In genomic region chr1:62237950-62238374, GRCh38 we compare ENCODE assay signal across 1 cellular context.
TF ChIP-seq lines count a peak whose summit lies in the region.

No MANE protein-coding gene starts in this region.

TF ChIP-seq in HepG2, 621 proteins besides CTCF, POLR2A, EP300 and RAD21 (continued from another document and continues in another):
- no peak for TF ChIP-seq LRRFIP1 (CRISPR knock-in tag; conservative IDR thresholded peaks at IDR 0.05)
- no peak for TF ChIP-seq ZSCAN30 (CRISPR knock-in tag; IDR thresholded peaks at IDR 0.05)
- no peak for TF ChIP-seq SRY (CRISPR knock-in tag; IDR thresholded peaks at IDR 0.05)
- TF ChIP-seq ZNF574 (CRISPR knock-in tag; IDR thresholded peaks at IDR 0.05): peak; percentile 60
- TF ChIP-seq WIZ (CRISPR knock-in tag; IDR thresholded peaks at IDR 0.05): no peak
- TF ChIP-seq SAFB2 (CRISPR knock-in tag; IDR thresholded peaks at IDR 0.05; ENCODE audit: borderline replicate concordance, low read depth): no peak
- TF ChIP-seq TCF7 (IDR thresholded peaks at IDR 0.05; ENCODE audit: low read depth): peak; percentile 85
- TF ChIP-seq YEATS4 (CRISPR knock-in tag; IDR thresholded peaks at IDR 0.05; ENCODE audit: borderline replicate concordance): peak; percentile 57; the same call in 1 of the 2 replicates
- TF ChIP-seq KDM5A (IDR thresholded peaks at IDR 0.05; ENCODE audit: borderline replicate concordance, low read length): no peak
- TF ChIP-seq SMAD1 (CRISPR knock-in tag; IDR thresholded peaks at IDR 0.05; ENCODE audit: borderline replicate concordance, low read depth): no peak
- no peak for TF ChIP-seq NAIF1 (CRISPR knock-in tag; IDR thresholded peaks at IDR 0.05; ENCODE audit: borderline replicate concordance)
- TF ChIP-seq HNF1A (IDR thresholded peaks at IDR 0.05; ENCODE audit: low read depth): peak; percentile 54; the same call in 1 of the 2 replicates
- TF ChIP-seq HNF1A (CRISPR knock-in tag; IDR thresholded peaks at IDR 0.05; ENCODE audit: borderline replicate concordance): peak; percentile 88; the same call in 1 of the 2 replicates
- no peak for TF ChIP-seq ZNF639 (CRISPR knock-in tag; conservative IDR thresholded peaks at IDR 0.05)
- TF ChIP-seq ZBTB40 (IDR thresholded peaks at IDR 0.05): no peak
- no peak for TF ChIP-seq ZBTB40 (CRISPR knock-in tag; IDR thresholded peaks at IDR 0.05)
- TF ChIP-seq HNRNPUL1 (IDR thresholded peaks at IDR 0.05; ENCODE audit: low read depth, low read length): no peak
- TF ChIP-seq CEBPB (IDR thresholded peaks at IDR 0.05; ENCODE audit: borderline replicate concordance, low read depth, low read length): no peak; the same call in 1 of the 2 replicates
- TF ChIP-seq ZNF530 (CRISPR knock-in tag; IDR thresholded peaks at IDR 0.05; ENCODE audit: low read depth): no peak
- TF ChIP-seq SNAPC2 (CRISPR knock-in tag; IDR thresholded peaks at IDR 0.05): peak; percentile 82; the same call in 1 of the 2 replicates
- TF ChIP-seq ZBTB33 (CRISPR knock-in tag; IDR thresholded peaks at IDR 0.05): peak; percentile 40; the same call in 1 of the 2 replicates
- TF ChIP-seq HNRNPH1 (optimal IDR thresholded peaks at IDR 0.05; ENCODE audit: low read depth, low read length): no peak
- TF ChIP-seq ZBTB44 (CRISPR knock-in tag; IDR thresholded peaks at IDR 0.05): no peak
- TF ChIP-seq GATA4 (IDR thresholded peaks at IDR 0.05; ENCODE audit: borderline replicate concordance, low read depth): no peak
- TF ChIP-seq HMG20B (CRISPR knock-in tag; conservative IDR thresholded peaks at IDR 0.05): peak; percentile 83
- TF ChIP-seq XRCC5 (optimal IDR thresholded peaks at IDR 0.05; ENCODE audit: low read length): peak; percentile 54
- peak; percentile 80; the same call in 1 of the 2 replicates for TF ChIP-seq RFXAP (CRISPR knock-in tag; IDR thresholded peaks at IDR 0.05; ENCODE audit: borderline replicate concordance)
- TF ChIP-seq KDM1A (CRISPR knock-in tag; IDR thresholded peaks at IDR 0.05): no peak; the same call in 1 of the 2 replicates
- TF ChIP-seq FOXJ3 (CRISPR knock-in tag; IDR thresholded peaks at IDR 0.05; ENCODE audit: borderline replicate concordance): peak; percentile 67; the same call in 1 of the 2 replicates
- no peak for TF ChIP-seq ZNF317 (CRISPR knock-in tag; IDR thresholded peaks at IDR 0.05)
- TF ChIP-seq HOXA3 (CRISPR knock-in tag; IDR thresholded peaks at IDR 0.05): peak; percentile 82
- TF ChIP-seq MAFG (CRISPR knock-in tag; IDR thresholded peaks at IDR 0.05): no peak
- peak; percentile 63; the same call in 1 of the 2 replicates for TF ChIP-seq ZFX (CRISPR knock-in tag; IDR thresholded peaks at IDR 0.05; ENCODE audit: low read depth)
- no peak for TF ChIP-seq SCMH1 (CRISPR knock-in tag; IDR thresholded peaks at IDR 0.05; ENCODE audit: borderline replicate concordance)
